ENCODE assay signal across 11 cellular contexts in the genomic region with DNA sequence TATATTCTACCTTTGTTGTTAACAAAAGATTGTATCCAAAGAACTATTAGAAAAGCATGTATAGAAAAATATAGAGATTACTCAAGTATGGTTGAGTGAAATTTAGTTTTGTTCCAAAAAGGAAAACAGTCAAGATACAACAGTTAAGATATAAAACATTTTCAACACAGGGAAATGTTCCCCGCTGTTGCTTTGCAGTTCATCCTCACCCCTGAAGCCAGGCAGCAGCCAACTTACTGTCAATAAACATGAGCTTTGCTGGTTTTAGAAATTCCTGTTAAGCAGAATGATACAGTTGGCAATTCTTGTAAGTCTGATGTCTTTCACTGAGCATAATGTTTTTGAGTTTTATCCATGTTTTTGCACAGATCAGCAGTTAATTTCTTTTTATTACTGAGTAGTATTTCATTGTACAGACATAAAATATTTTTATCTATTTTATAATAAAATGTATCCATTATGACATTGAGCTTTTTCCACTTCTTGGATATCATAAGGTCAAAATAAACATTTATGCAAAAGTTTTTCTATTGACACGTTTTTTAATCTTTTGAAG. TPM values are rescaled to one million over a fixed set of nuclear protein-coding genes. Genes with fewer than 3 reads are reported as not detected.
DNase-seq lines count a peak whose midpoint lies in the region; ATAC-seq, FAIRE-seq and TF ChIP-seq lines count a peak whose summit lies in the region.
"Had no signal": no experiment of that assay in that cellular context is flagged by ENCODE, and none has a peak within 500 bp of the region (broad histone marks: within the 10 kb centered on the region; RNA-seq: fewer than 3 reads in every experiment).

No MANE protein-coding gene starts in this region.

- H3K27ac Mint-ChIP-seq in activated T-cell treated with anti-CD3 and anti-CD28 coated beads, Interleukin-2, amount 50 U/mL, for 72 hours, result peak overlapping the region; percentile 99

- H3K4me3 Mint-ChIP-seq in activated T-cell treated with anti-CD3 and anti-CD28 coated beads, Interleukin-2, amount 50 U/mL, for 72 hours, result peak overlapping the region; percentile 89 to 99

- H3K36me3 ChIP-seq in ascending aorta (no peaks in the 10 kb centered on the region), HepG2 (replicated peaks in 1 of 2; ENCODE audit: control insufficient read depth in 1 of 2, insufficient read depth in 2 of 2, low read length in 2 of 2) (no peaks in the 10 kb centered on the region), tibial nerve (no peaks in the 10 kb centered on the region)
- H3K36me3 ChIP-seq: BLaER1, HAP-1 had no signal

- WGBS in HepG2 (ENCODE audit: low lambda C conversion rate), result 17% methylated on average over 2 of the region's 2 CpGs
- WGBS in tibial nerve, 2 donors, result 58 to 65% methylated on average over 2 of the region's 2 CpGs

- H3K9me3 ChIP-seq in ascending aorta (no peaks in the 10 kb centered on the region), HepG2 (ENCODE audit: low read length) (no peaks in the 10 kb centered on the region), tibial nerve (no peaks in the 10 kb centered on the region)
- H3K9me3 ChIP-seq: HAP-1 had no signal

- POLR2A ChIA-PET in HepG2 (lab: Yijun Ruan, JAX), result no interaction called here

- intact Hi-C loops in ascending aorta (cut with DNase I), result no loop called here
- intact Hi-C loops in HepG2 (cut with micrococcal nuclease; ENCODE audit: unreplicated experiment), result no loop called here

- no peaks in the 10 kb centered on the region for H3K4me1 ChIP-seq in ascending aorta
- H3K4me1 ChIP-seq in HepG2 (ENCODE audit: insufficient read depth, low read length), result peaks cover 6% of the 10 kb centered on the region; the same call in 1 of the 2 replicates
- peaks cover 0 to 34% (median 0%) of the 10 kb centered on the region in 4 donors for H3K4me1 ChIP-seq in tibial nerve

- H3K9me3 Mint-ChIP-seq in activated T-cell treated with anti-CD3 and anti-CD28 coated beads, Interleukin-2, amount 50 U/mL, for 72 hours, result no peaks in the 10 kb centered on the region

- H3K27me3 ChIP-seq in ascending aorta, result no peaks in the 10 kb centered on the region
- H3K27me3 ChIP-seq in HepG2 (ENCODE audit: control insufficient read depth in 1 of 2, insufficient read depth in 2 of 2, low read length in 2 of 2), result no peaks in the 10 kb centered on the region
- no peaks in the 10 kb centered on the region for H3K27me3 ChIP-seq in tibial nerve

- DNase-seq in activated T-cell treated with anti-CD3 and anti-CD28 coated beads, Interleukin-2, amount 50 U/mL, for 72 hours, result no peak
- DNase-seq in activated T-cell treated with anti-CD3 and anti-CD28 coated beads for 4 hours (no peak), ascending aorta (ENCODE audit: low spot score in 2 of 2) (no peak), HepG2 (ENCODE audit: low spot score) (no peak), tibial nerve (ENCODE audit: low spot score in 2 of 2) (no peak), GM13977 (ENCODE audit: low spot score) (no peak)

- H3K27me3 Mint-ChIP-seq in activated T-cell treated with anti-CD3 and anti-CD28 coated beads, Interleukin-2, amount 50 U/mL, for 72 hours (ENCODE audit: low read depth), result no peaks in the 10 kb centered on the region

- no peaks in the 10 kb centered on the region for H4K20me1 ChIP-seq in HepG2 (ENCODE audit: insufficient read depth, low read length)

- peaks cover 2 to 3% of the 10 kb centered on the region in 2 donors for H3K36me3 Mint-ChIP-seq in activated T-cell treated with anti-CD3 and anti-CD28 coated beads, Interleukin-2, amount 50 U/mL, for 72 hours (ENCODE audit: insufficient read depth in 2 of 2)

- H3K4me1 Mint-ChIP-seq in activated T-cell treated with anti-CD3 and anti-CD28 coated beads, Interleukin-2, amount 50 U/mL, for 72 hours (ENCODE audit: low read depth), result peaks cover 32% of the 10 kb centered on the region

- CTCF ChIA-PET in HepG2 (lab: Yijun Ruan, JAX; ENCODE audit: low intra/inter-chr PET ratio, low total read pairs), result no interaction called here

- in situ Hi-C loops in HepG2 (cut with HindIII; ENCODE audit: extremely low pct_ligation_motif_present, low pct_unique_long_range_greater_than_20kb), result no loop called here
- in situ Hi-C loops in GM13977 (cut with MboI; ENCODE audit: low pct_unique_long_range_greater_than_20kb, low sequenced_read_pairs, unreplicated experiment), result no loop called here

- TF ChIP-seq POLR2A in HepG2 (IDR thresholded peaks at IDR 0.05; ENCODE audit: insufficient read depth in 1 of 2, low read depth in 2 of 2, low read length in 2 of 2), result no peak
- TF ChIP-seq POLR2A in tibial nerve (IDR thresholded peaks at IDR 0.05), result no peak

- H2AFZ ChIP-seq in HepG2 (ENCODE audit: low read length), result no peak overlapping the region

- H3K4me3 ChIP-seq in ascending aorta (peak overlapping the region; percentile 48 to 52), HepG2 (replicated peaks in 1 of 3; ENCODE audit: insufficient read depth in 1 of 3, low read depth in 2 of 3, low read length in 3 of 3) (no peak overlapping the region), tibial nerve (peak overlapping the region; percentile 28 to 51 (median 42))

- no peak for FAIRE-seq in HepG2 (lab: Jason Lieb, UNC)

- ATAC-seq in activated T-cell treated with anti-CD3 and anti-CD28 coated beads, Interleukin-2, amount 50 U/mL, for 72 hours (replicated peaks in 1 of 2), result no peak
- ATAC-seq in HepG2 (no peak), GM18868 (IDR thresholded peaks at IDR 0.05; ENCODE audit: unreplicated experiment) (no peak), HG02840 (IDR thresholded peaks at IDR 0.05; ENCODE audit: low FRiP score, unreplicated experiment) (no peak)

- TF ChIP-seq CTCF in ascending aorta (IDR thresholded peaks at IDR 0.05) (no peak), HepG2 (CRISPR knock-in tag; IDR thresholded peaks at IDR 0.05) (no peak), tibial nerve (IDR thresholded peaks at IDR 0.05) (no peak), GM13977 (IDR thresholded peaks at IDR 0.05; ENCODE audit: extremely low read depth, insufficient read depth, missing control alignments) (no peak)

- H3K27ac ChIP-seq in ascending aorta, result peak overlapping the region; percentile 46 to 58
- H3K27ac ChIP-seq in HepG2 (ENCODE audit: extremely low read length, insufficient read depth, low read length), result no peak overlapping the region
- H3K27ac ChIP-seq in tibial nerve, result peak overlapping the region; percentile 61 to 89 (median 88)
- H3K27ac ChIP-seq: BLaER1 had no signal

- no TSS peak for BruUV-seq in HepG2 (replicated peaks; lab: Mats Ljungman, UMichigan)

- no peak for TF ChIP-seq EP300 in HepG2 (IDR thresholded peaks at IDR 0.05; ENCODE audit: low read depth in 2 of 2, low read length in 2 of 2)
- TF ChIP-seq EP300 in HepG2 (CRISPR knock-in tag; IDR thresholded peaks at IDR 0.05; ENCODE audit: borderline replicate concordance), result no peak
- TF ChIP-seq EP300 in tibial nerve (IDR thresholded peaks at IDR 0.05), result no peak

- H3K79me2 ChIP-seq in HepG2 (ENCODE audit: insufficient read depth, low read length), result no peaks in the 10 kb centered on the region

- H3K4me2 ChIP-seq in HepG2 (ENCODE audit: low read depth, low read length), result no peak overlapping the region

- no peak for TF ChIP-seq RAD21 in HepG2 (CRISPR knock-in tag; IDR thresholded peaks at IDR 0.05)

- H3K9ac ChIP-seq in HepG2 (ENCODE audit: insufficient read depth, low read depth, low read length), result no peak overlapping the region
- H3K9ac ChIP-seq: BLaER1 had no signal

RNA-seq across cellular contexts. Expression of a gene that starts 1.2 kb away (rescaled TPM):
- 10 to 100 TPM; 28.0 to 29.5 TPM for total RNA-seq in activated T-cell treated with anti-CD3 and anti-CD28 coated beads, Interleukin-2, amount 50 U/mL, for 72 hours
- 1.1 TPM for total RNA-seq in ascending aorta
- total RNA-seq in HepG2 (2016; rRNA removed; fragmentation: Illumina TruSeq; extraction: Trizol), result not detected in 2 replicates
- total RNA-seq in HepG2 (2016; cell fraction: cytosol; rRNA removed; fragmentation: Illumina TruSeq; extraction: Trizol; ENCODE audit: low read depth), result not detected in 2 replicates
- not detected in 2 replicates for total RNA-seq in HepG2 (2016; cell fraction: insoluble cytoplasmic fraction; rRNA removed; fragmentation: Illumina TruSeq; extraction: Trizol)
- not detected in 2 replicates for total RNA-seq in HepG2 (2016; cell fraction: membrane; rRNA removed; fragmentation: Illumina TruSeq; extraction: Trizol)
- total RNA-seq in HepG2 (2016; cell fraction: nucleus; rRNA removed; fragmentation: Illumina TruSeq; extraction: Trizol), result not detected in 2 replicates
- not detected in 2 replicates for polyA plus RNA-seq in HepG2 (2011; rRNA removed)
- polyA plus RNA-seq in HepG2 (2011; cell fraction: cytosol; rRNA removed), result not detected in 2 replicates
- not detected in 2 replicates for polyA plus RNA-seq in HepG2 (2011; cell fraction: nucleus; rRNA removed)
- not detected in 2 replicates for polyA plus RNA-seq in HepG2 (2012)
- not detected in 2 replicates for polyA plus RNA-seq in HepG2 (2016; cell fraction: cytosol; fragmentation: Illumina TruSeq; extraction: Trizol; ENCODE audit: low read depth)
- not detected in 2 replicates for polyA plus RNA-seq in HepG2 (2016; cell fraction: insoluble cytoplasmic fraction; fragmentation: Illumina TruSeq; extraction: Trizol; ENCODE audit: low read depth)
- polyA plus RNA-seq in HepG2 (2016; cell fraction: membrane; fragmentation: Illumina TruSeq; extraction: Trizol; ENCODE audit: low read depth), result not detected in 2 replicates
- polyA plus RNA-seq in HepG2 (2016; cell fraction: nucleus; fragmentation: Illumina TruSeq; extraction: Trizol; ENCODE audit: insufficient read depth, low read depth), result not detected in 2 replicates
- 0.80 TPM in 1 of 2 replicates, not detected in the other for polyA minus RNA-seq in HepG2 (2011; rRNA and poly(A)+ RNA removed; ENCODE audit: low replicate concordance)
- not detected in 2 replicates for polyA minus RNA-seq in HepG2 (2011; cell fraction: cytosol; rRNA and poly(A)+ RNA removed)
- not detected in 2 replicates for polyA minus RNA-seq in HepG2 (2011; cell fraction: nucleus; rRNA and poly(A)+ RNA removed)
- 10 to 100 TPM; 15.3 to 40.4 (median 22.7) TPM for total RNA-seq in tibial nerve

RNA-seq across cellular contexts. Expression of a gene that starts 10.9 kb away (rescaled TPM):
- not detected for total RNA-seq in activated T-cell treated with anti-CD3 and anti-CD28 coated beads, Interleukin-2, amount 50 U/mL, for 72 hours
- total RNA-seq in ascending aorta, result not detected
- not detected in 2 replicates for total RNA-seq in HepG2 (2016; rRNA removed; fragmentation: Illumina TruSeq; extraction: Trizol)
- not detected in 2 replicates for total RNA-seq in HepG2 (2016; cell fraction: cytosol; rRNA removed; fragmentation: Illumina TruSeq; extraction: Trizol; ENCODE audit: low read depth)
- total RNA-seq in HepG2 (2016; cell fraction: insoluble cytoplasmic fraction; rRNA removed; fragmentation: Illumina TruSeq; extraction: Trizol), result not detected in 2 replicates
- not detected in 2 replicates for total RNA-seq in HepG2 (2016; cell fraction: membrane; rRNA removed; fragmentation: Illumina TruSeq; extraction: Trizol)
- total RNA-seq in HepG2 (2016; cell fraction: nucleus; rRNA removed; fragmentation: Illumina TruSeq; extraction: Trizol), result not detected in 2 replicates
- polyA plus RNA-seq in HepG2 (2011; rRNA removed), result not detected in 2 replicates
- polyA plus RNA-seq in HepG2 (2011; cell fraction: cytosol; rRNA removed), result not detected in 2 replicates
- not detected in 2 replicates for polyA plus RNA-seq in HepG2 (2011; cell fraction: nucleus; rRNA removed)
- polyA plus RNA-seq in HepG2 (2012), result not detected in 2 replicates
- polyA plus RNA-seq in HepG2 (2016; cell fraction: cytosol; fragmentation: Illumina TruSeq; extraction: Trizol; ENCODE audit: low read depth), result not detected in 2 replicates
- not detected in 2 replicates for polyA plus RNA-seq in HepG2 (2016; cell fraction: insoluble cytoplasmic fraction; fragmentation: Illumina TruSeq; extraction: Trizol; ENCODE audit: low read depth)
- not detected in 2 replicates for polyA plus RNA-seq in HepG2 (2016; cell fraction: membrane; fragmentation: Illumina TruSeq; extraction: Trizol; ENCODE audit: low read depth)
- polyA plus RNA-seq in HepG2 (2016; cell fraction: nucleus; fragmentation: Illumina TruSeq; extraction: Trizol; ENCODE audit: insufficient read depth, low read depth), result not detected in 2 replicates
- not detected in 2 replicates for polyA minus RNA-seq in HepG2 (2011; rRNA and poly(A)+ RNA removed; ENCODE audit: low replicate concordance)
- not detected in 2 replicates for polyA minus RNA-seq in HepG2 (2011; cell fraction: cytosol; rRNA and poly(A)+ RNA removed)
- polyA minus RNA-seq in HepG2 (2011; cell fraction: nucleus; rRNA and poly(A)+ RNA removed), result not detected in 2 replicates
- total RNA-seq in tibial nerve, result not detected
- total RNA-seq: NCI-H460 had no signal

RNA-seq across cellular contexts. Expression of a gene that starts 43.1 kb away (rescaled TPM):
- total RNA-seq in activated T-cell treated with anti-CD3 and anti-CD28 coated beads, Interleukin-2, amount 50 U/mL, for 72 hours, result under 1 TPM; 0.29 to 0.72 TPM
- total RNA-seq in ascending aorta, result not detected
- not detected in 2 replicates for total RNA-seq in HepG2 (2016; rRNA removed; fragmentation: Illumina TruSeq; extraction: Trizol)
- not detected in 2 replicates for total RNA-seq in HepG2 (2016; cell fraction: cytosol; rRNA removed; fragmentation: Illumina TruSeq; extraction: Trizol; ENCODE audit: low read depth)
- not detected in 2 replicates for total RNA-seq in HepG2 (2016; cell fraction: insoluble cytoplasmic fraction; rRNA removed; fragmentation: Illumina TruSeq; extraction: Trizol)
- total RNA-seq in HepG2 (2016; cell fraction: membrane; rRNA removed; fragmentation: Illumina TruSeq; extraction: Trizol), result not detected in 2 replicates
- not detected in 2 replicates for total RNA-seq in HepG2 (2016; cell fraction: nucleus; rRNA removed; fragmentation: Illumina TruSeq; extraction: Trizol)
- not detected in 2 replicates for polyA plus RNA-seq in HepG2 (2011; rRNA removed)
- polyA plus RNA-seq in HepG2 (2011; cell fraction: cytosol; rRNA removed), result not detected in 2 replicates
- not detected in 2 replicates for polyA plus RNA-seq in HepG2 (2011; cell fraction: nucleus; rRNA removed)
- polyA plus RNA-seq in HepG2 (2012), result not detected in 2 replicates
- not detected in 2 replicates for polyA plus RNA-seq in HepG2 (2016; cell fraction: cytosol; fragmentation: Illumina TruSeq; extraction: Trizol; ENCODE audit: low read depth)
- polyA plus RNA-seq in HepG2 (2016; cell fraction: insoluble cytoplasmic fraction; fragmentation: Illumina TruSeq; extraction: Trizol; ENCODE audit: low read depth), result not detected in 2 replicates
- polyA plus RNA-seq in HepG2 (2016; cell fraction: membrane; fragmentation: Illumina TruSeq; extraction: Trizol; ENCODE audit: low read depth), result not detected in 2 replicates
- polyA plus RNA-seq in HepG2 (2016; cell fraction: nucleus; fragmentation: Illumina TruSeq; extraction: Trizol; ENCODE audit: insufficient read depth, low read depth), result not detected in 2 replicates
- polyA minus RNA-seq in HepG2 (2011; rRNA and poly(A)+ RNA removed; ENCODE audit: low replicate concordance), result not detected in 2 replicates
- polyA minus RNA-seq in HepG2 (2011; cell fraction: cytosol; rRNA and poly(A)+ RNA removed), result not detected in 2 replicates
- not detected in 2 replicates for polyA minus RNA-seq in HepG2 (2011; cell fraction: nucleus; rRNA and poly(A)+ RNA removed)
- total RNA-seq in tibial nerve, result 1 to 10 TPM in 1 of 4 donors, under 1 TPM in 1, not detected in 2; 0.78 to 1.7 TPM

Comparison
In these comparisons a context has a peak if more than half of its experiments do, and no peak if none do; other contexts are left out.
1. H3K4me3 ChIP-seq: peak in ascending aorta (2 of 2) and tibial nerve (4 of 4); none in HepG2 (0 of 3).